In the genomic region with DNA sequence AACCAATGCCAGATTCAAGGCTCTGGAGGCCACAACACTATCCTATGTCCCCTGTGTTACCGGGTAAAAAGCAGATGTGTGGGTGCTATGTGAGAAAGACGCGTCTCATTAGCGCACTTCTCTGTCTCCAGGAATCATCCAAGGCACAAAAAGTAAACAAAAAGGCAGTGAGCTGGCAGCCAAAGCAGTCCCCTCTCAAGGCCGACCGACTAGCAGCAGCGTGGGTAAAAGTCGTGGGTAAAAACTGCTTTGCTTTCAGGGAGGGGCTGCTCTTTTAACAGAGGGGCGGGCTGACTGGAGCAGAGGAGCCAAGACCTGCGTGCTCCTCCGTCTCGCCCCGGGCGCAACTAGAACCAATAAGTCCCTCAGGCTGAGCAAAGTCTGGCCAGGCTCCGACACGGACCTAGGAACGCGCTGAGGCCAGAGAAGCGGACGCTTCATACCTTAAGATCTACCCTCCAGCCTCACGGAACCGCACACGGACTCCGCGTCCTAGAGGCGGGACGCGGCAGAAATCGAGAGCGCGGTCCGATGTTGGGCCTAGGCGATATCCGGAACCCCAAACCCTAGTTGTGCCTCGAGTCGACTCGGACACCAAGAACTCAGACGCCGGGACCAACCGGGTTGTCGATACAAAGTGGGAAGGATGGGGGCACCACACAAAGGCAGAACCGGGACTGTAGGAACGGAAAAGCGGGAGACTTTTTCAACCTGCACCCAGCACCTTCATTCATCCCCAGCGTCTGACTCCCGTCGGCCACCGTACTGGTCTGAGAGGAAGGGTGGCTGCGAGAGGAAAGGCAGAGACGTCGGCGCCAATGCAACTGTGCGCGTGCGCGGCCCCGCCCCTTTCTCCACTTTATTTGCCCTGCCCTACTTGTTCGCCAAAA, we compare ENCODE assay signal across 8 cellular contexts. TPM values are rescaled to one million over a fixed set of nuclear protein-coding genes. Genes with fewer than 3 reads are reported as not detected.
DNase-seq lines count a peak whose midpoint lies in the region; ATAC-seq and TF ChIP-seq lines count a peak whose summit lies in the region.

A gene with protein sequence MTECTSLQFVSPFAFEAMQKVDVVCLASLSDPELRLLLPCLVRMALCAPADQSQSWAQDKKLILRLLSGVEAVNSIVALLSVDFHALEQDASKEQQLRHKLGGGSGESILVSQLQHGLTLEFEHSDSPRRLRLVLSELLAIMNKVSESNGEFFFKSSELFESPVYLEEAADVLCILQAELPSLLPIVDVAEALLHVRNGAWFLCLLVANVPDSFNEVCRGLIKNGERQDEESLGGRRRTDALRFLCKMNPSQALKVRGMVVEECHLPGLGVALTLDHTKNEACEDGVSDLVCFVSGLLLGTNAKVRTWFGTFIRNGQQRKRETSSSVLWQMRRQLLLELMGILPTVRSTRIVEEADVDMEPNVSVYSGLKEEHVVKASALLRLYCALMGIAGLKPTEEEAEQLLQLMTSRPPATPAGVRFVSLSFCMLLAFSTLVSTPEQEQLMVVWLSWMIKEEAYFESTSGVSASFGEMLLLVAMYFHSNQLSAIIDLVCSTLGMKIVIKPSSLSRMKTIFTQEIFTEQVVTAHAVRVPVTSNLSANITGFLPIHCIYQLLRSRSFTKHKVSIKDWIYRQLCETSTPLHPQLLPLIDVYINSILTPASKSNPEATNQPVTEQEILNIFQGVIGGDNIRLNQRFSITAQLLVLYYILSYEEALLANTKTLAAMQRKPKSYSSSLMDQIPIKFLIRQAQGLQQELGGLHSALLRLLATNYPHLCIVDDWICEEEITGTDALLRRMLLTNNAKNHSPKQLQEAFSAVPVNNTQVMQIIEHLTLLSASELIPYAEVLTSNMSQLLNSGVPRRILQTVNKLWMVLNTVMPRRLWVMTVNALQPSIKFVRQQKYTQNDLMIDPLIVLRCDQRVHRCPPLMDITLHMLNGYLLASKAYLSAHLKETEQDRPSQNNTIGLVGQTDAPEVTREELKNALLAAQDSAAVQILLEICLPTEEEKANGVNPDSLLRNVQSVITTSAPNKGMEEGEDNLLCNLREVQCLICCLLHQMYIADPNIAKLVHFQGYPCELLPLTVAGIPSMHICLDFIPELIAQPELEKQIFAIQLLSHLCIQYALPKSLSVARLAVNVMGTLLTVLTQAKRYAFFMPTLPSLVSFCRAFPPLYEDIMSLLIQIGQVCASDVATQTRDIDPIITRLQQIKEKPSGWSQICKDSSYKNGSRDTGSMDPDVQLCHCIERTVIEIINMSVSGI (minus strand): TSS at position 772 of the 890 bp plus-strand sequence. CDS start 1,338 bp downstream, outside the sequence.

- DNase-seq in GM03348 (ENCODE audit: low spot score), result peak; percentile 97
- DNase-seq in NCI-H1105 (lab: John Stamatoyannopoulos, UW), result peak; percentile 82
- DNase-seq in SKM-1 (lab: John Stamatoyannopoulos, UW; ENCODE audit: unreplicated experiment), result peak; percentile 92
- peak; percentile 93 for DNase-seq in activated naive CD4-positive, alpha-beta T cell treated with anti-CD3 and anti-CD28 coated beads, Interleukin-2, amount 50 U/mL, for 72 hours (ENCODE audit: low spot score in 2 of 2)
- DNase-seq in Right ventricle myocardium inferior (ENCODE audit: missing footprints), result peak; percentile 97
- DNase-seq in ovary, result peak; percentile 94 to 98 (median 97)

- peaks cover 3% of the 10 kb centered on the region for H3K4me1 ChIP-seq in ovary (ENCODE audit: insufficient read depth)
- peaks cover 2% of the 10 kb centered on the region for H3K4me1 ChIP-seq in thymus (ENCODE audit: control insufficient read depth, insufficient read depth, low read length)

- peaks cover 9 to 18% of the 10 kb centered on the region in 2 donors for H3K36me3 Mint-ChIP-seq in activated naive CD4-positive, alpha-beta T cell treated with anti-CD3 and anti-CD28 coated beads, Interleukin-2, amount 50 U/mL, for 72 hours

- 0 to 1% (median 0%) methylated on average over 47 to 58 of the region's 58 CpGs for WGBS in ovary, 3 donors
- WGBS in thymus, result under 1% methylated on average over 58 of the region's 58 CpGs

- ATAC-seq in HG02623 (IDR thresholded peaks at IDR 0.05; ENCODE audit: unreplicated experiment) (peak; percentile 81), Right ventricle myocardium inferior (peak; percentile 99)
- peak; percentile 90 to 94 for ATAC-seq in activated naive CD4-positive, alpha-beta T cell treated with anti-CD3 and anti-CD28 coated beads, Interleukin-2, amount 50 U/mL, for 72 hours

- TF ChIP-seq POLR2A in ovary (IDR thresholded peaks at IDR 0.05), result peak; percentile 87

- peak within 1 kb of the TSS; percentile 79 to 86 for H3K27ac ChIP-seq in ovary
- peak within 1 kb of the TSS; percentile 84 for H3K27ac ChIP-seq in thymus (ENCODE audit: low read depth)

- H3K27me3 ChIP-seq in ovary, result no peaks in the 10 kb centered on the region
- no peaks in the 10 kb centered on the region for H3K27me3 ChIP-seq in thymus (ENCODE audit: control insufficient read depth, insufficient read depth)

- peaks cover 0 to 3% of the 10 kb centered on the region in 2 donors for H3K9me3 Mint-ChIP-seq in activated naive CD4-positive, alpha-beta T cell treated with anti-CD3 and anti-CD28 coated beads, Interleukin-2, amount 50 U/mL, for 72 hours

- H3K27ac Mint-ChIP-seq in activated naive CD4-positive, alpha-beta T cell treated with anti-CD3 and anti-CD28 coated beads, Interleukin-2, amount 50 U/mL, for 72 hours, result peak within 1 kb of the TSS; percentile 93 to 99

- no peaks in the 10 kb centered on the region for H3K9me3 ChIP-seq in ovary
- H3K9me3 ChIP-seq in thymus (ENCODE audit: control insufficient read depth), result no peaks in the 10 kb centered on the region

- TF ChIP-seq CTCF in ovary (IDR thresholded peaks at IDR 0.05), result no peak

- peak within 1 kb of the TSS; percentile 72 for H3K4me3 ChIP-seq in ovary
- peak within 1 kb of the TSS; percentile 69 for H3K4me3 ChIP-seq in thymus (ENCODE audit: low read length)

- intact Hi-C loops in Right ventricle myocardium inferior (cut with DNase I), result loop anchor here (1.0 kb wide), 1 partner anchor 138 kb away; a partner anchor contains a TSS
- intact Hi-C loops in ovary (cut with DNase I), result loop anchor here in 1 of 4 donors (10.0 kb wide), 1 partner anchor 513 kb away; no protein-coding TSS in a partner anchor

- H3K36me3 ChIP-seq in ovary (no peaks in the 10 kb centered on the region), thymus (ENCODE audit: control insufficient read depth, insufficient read depth) (no peaks in the 10 kb centered on the region)

- no peak for TF ChIP-seq EP300 in ovary (IDR thresholded peaks at IDR 0.05)

RNA-seq across cellular contexts. Expression of the gene that starts here (rescaled TPM):
- total RNA-seq in activated naive CD4-positive, alpha-beta T cell treated with anti-CD3 and anti-CD28 coated beads, Interleukin-2, amount 50 U/mL, for 72 hours, result 10 to 100 TPM; 31.4 to 37.2 TPM
- total RNA-seq in Right ventricle myocardium inferior (9.1 TPM), ovary (10 to 100 TPM in 3 of 7 donors, 1 to 10 TPM in 4; 5.8 to 11.0 (median 9.1) TPM)
- polyA plus RNA-seq in ovary (1 to 10 TPM; 2.3 to 4.6 TPM), thymus (3.9 TPM)

Comparison
In these comparisons a context has a peak if more than half of its experiments do, and no peak if none do; other contexts are left out.
1. Peak in every context shown above with its lines: DNase-seq, ATAC-seq, H3K4me3 ChIP-seq and H3K27ac ChIP-seq.